In genomic region chr4:32917586-32917985, GRCh38 we compare ENCODE assay signal across 8 cellular contexts.
"Had no signal": no experiment of that assay in that cellular context is flagged by ENCODE, and none has a peak within 500 bp of the region (broad histone marks: within the 10 kb centered on the region; RNA-seq: fewer than 3 reads in every experiment).

No MANE protein-coding gene starts in this region.

- H3K27ac Mint-ChIP-seq: H9, IgD-negative memory B cell had no signal

- H3K4me3 Mint-ChIP-seq: H9, IgD-negative memory B cell had no signal

- H3K36me3 Mint-ChIP-seq: IgD-negative memory B cell had no signal

- H3K4me1 Mint-ChIP-seq: H9, IgD-negative memory B cell had no signal

- H3K27me3 Mint-ChIP-seq: IgD-negative memory B cell had no signal

- DNase-seq: GOT3, H9, HCEC 1CT, Kasumi-1, KG1 had no signal

- FAIRE-seq: H54, HTR-8/SVneo had no signal
